ENCODE assay signal across 1 cellular context in the genomic region with DNA sequence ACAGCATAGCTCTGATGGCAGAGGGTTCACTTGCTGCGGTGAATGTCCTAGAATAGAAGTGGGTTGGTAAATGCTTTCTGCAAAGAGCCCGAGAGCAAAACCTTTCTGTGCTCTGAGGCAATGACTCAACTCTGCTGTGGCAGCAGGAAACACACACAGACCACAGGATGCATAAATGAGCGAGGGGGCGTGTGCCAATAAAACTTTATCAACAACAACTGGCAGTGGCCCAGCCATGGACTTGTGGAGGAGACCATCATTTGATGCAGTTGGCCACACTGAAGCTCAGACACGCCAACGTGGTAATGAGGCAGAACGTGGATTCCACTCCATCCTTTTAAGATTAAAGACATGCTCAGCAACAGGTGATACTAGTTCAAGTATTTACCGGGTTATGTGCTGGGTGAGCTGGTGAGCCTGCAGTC.
TF ChIP-seq lines count a peak whose summit lies in the region.

No MANE protein-coding gene starts in this region.

TF ChIP-seq in SK-N-SH treated with all-trans-retinoic acid at 6 μM for 48 hours, 23 proteins besides CTCF, POLR2A, EP300 and RAD21 (continued from another document):
- no peak for TF ChIP-seq ISL1 (CRISPR knock-in tag; IDR thresholded peaks at IDR 0.05)
- TF ChIP-seq GLIS3 (CRISPR knock-in tag; IDR thresholded peaks at IDR 0.05): no peak
- TF ChIP-seq SNAI2 (CRISPR knock-in tag; IDR thresholded peaks at IDR 0.05): no peak
- TF ChIP-seq, protein P1, sequence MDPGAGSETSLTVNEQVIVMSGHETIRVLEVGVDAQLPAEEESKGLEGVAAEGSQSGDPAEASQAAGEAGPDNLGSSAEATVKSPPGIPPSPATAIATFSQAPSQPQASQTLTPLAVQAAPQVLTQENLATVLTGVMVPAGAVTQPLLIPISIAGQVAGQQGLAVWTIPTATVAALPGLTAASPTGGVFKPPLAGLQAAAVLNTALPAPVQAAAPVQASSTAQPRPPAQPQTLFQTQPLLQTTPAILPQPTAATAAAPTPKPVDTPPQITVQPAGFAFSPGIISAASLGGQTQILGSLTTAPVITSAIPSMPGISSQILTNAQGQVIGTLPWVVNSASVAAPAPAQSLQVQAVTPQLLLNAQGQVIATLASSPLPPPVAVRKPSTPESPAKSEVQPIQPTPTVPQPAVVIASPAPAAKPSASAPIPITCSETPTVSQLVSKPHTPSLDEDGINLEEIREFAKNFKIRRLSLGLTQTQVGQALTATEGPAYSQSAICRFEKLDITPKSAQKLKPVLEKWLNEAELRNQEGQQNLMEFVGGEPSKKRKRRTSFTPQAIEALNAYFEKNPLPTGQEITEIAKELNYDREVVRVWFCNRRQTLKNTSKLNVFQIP (CRISPR knock-in tag; IDR thresholded peaks at IDR 0.05; ENCODE audit: borderline replicate concordance, low read depth): no peak
